Comparison of ENCODE assay signal across 12 cellular contexts in genomic region chr3:78978037-78978436, GRCh38.
DNase-seq lines count a peak whose midpoint lies in the region; ATAC-seq and TF ChIP-seq lines count a peak whose summit lies in the region.
"Had no signal": no experiment of that assay in that cellular context is flagged by ENCODE, and none has a peak within 500 bp of the region (broad histone marks: within the 10 kb centered on the region; RNA-seq: fewer than 3 reads in every experiment).

No MANE protein-coding gene starts in this region.

- H3K27me3 ChIP-seq in PC-9 (ENCODE audit: insufficient read depth, low read depth) (no peaks in the 10 kb centered on the region), fibroblast of lung (ENCODE audit: control insufficient read depth, insufficient read depth, low read length) (no peaks in the 10 kb centered on the region)

- H3K4me1 Mint-ChIP-seq in natural killer cell = no peaks in the 10 kb centered on the region
- H3K4me1 Mint-ChIP-seq: activated CD4-positive, alpha-beta T cell treated with anti-CD3 and anti-CD28 coated beads for 36 hours had no signal

- POLR2A ChIA-PET in PC-9 (lab: Charles Lee; ENCODE audit: unreplicated experiment) = no interaction called here

- BruUV-seq in PC-9 (replicated peaks; lab: Mats Ljungman, UMichigan) = no TSS peak

- no peaks in the 10 kb centered on the region for H3K9me2 ChIP-seq in PC-9 (ENCODE audit: insufficient read depth)

- no peaks in the 10 kb centered on the region for H3K36me3 Mint-ChIP-seq in natural killer cell

- H3K79me2 ChIP-seq in PC-9 (ENCODE audit: low read depth) (no peaks in the 10 kb centered on the region), fibroblast of lung (ENCODE audit: control insufficient read depth, insufficient read depth, low read length) (no peaks in the 10 kb centered on the region)

- no peak overlapping the region for H2AFZ ChIP-seq in PC-9
- no peak overlapping the region for H2AFZ ChIP-seq in fibroblast of lung (ENCODE audit: low read length)

- H3K36me3 ChIP-seq in PC-9 (ENCODE audit: low read depth) = no peaks in the 10 kb centered on the region
- no peaks in the 10 kb centered on the region for H3K36me3 ChIP-seq in fibroblast of lung (ENCODE audit: control insufficient read depth, insufficient read depth, low read length)

- peak; percentile 69 for TF ChIP-seq CTCF in 22Rv1 (IDR thresholded peaks at IDR 0.05)
- peak; percentile 24 for TF ChIP-seq CTCF in GM10266 (IDR thresholded peaks at IDR 0.05; ENCODE audit: control insufficient read depth, insufficient read depth, low read depth, missing control alignments)
- peak; percentile 55 for TF ChIP-seq CTCF in PC-9 (conservative IDR thresholded peaks at IDR 0.05)
- peak; percentile 41 to 61 for TF ChIP-seq CTCF in fibroblast of lung (conservative IDR thresholded peaks at IDR 0.05 in 1 of 2, IDR thresholded peaks at IDR 0.05 in 1 of 2; ENCODE audit: low read depth in 1 of 2, low read length in 2 of 2)
- no peak for TF ChIP-seq CTCF in natural killer cell (IDR thresholded peaks at IDR 0.05)

- H3K9ac ChIP-seq in fibroblast of lung (ENCODE audit: insufficient read depth, low read length) = no peak overlapping the region

- H3K27ac ChIP-seq in 22Rv1 (no peak overlapping the region), PC-9 (no peak overlapping the region), fibroblast of lung (ENCODE audit: insufficient read depth, low read length) (no peak overlapping the region)

- no peaks in the 10 kb centered on the region for H3K27me3 Mint-ChIP-seq in natural killer cell (ENCODE audit: low read depth in 2 of 2)
- H3K27me3 Mint-ChIP-seq: activated CD4-positive, alpha-beta T cell treated with anti-CD3 and anti-CD28 coated beads for 36 hours had no signal

- H3K4me3 Mint-ChIP-seq in natural killer cell = no peak overlapping the region
- H3K4me3 Mint-ChIP-seq: activated CD4-positive, alpha-beta T cell treated with anti-CD3 and anti-CD28 coated beads for 36 hours had no signal

- CTCF ChIA-PET in PC-9 (lab: Charles Lee) = no interaction called here

- H3K9me3 Mint-ChIP-seq in natural killer cell = peaks cover 4 to 12% of the 10 kb centered on the region in 2 donors

- H4K20me1 ChIP-seq in PC-9 (ENCODE audit: insufficient read depth) (no peaks in the 10 kb centered on the region), fibroblast of lung (ENCODE audit: control insufficient read depth, extremely low read depth, insufficient read depth, low read length) (no peaks in the 10 kb centered on the region)

- H3K9me3 ChIP-seq in PC-9 (ENCODE audit: insufficient read depth, low read depth) (no peaks in the 10 kb centered on the region), fibroblast of lung (ENCODE audit: control insufficient read depth, insufficient read depth, low read depth, low read length) (no peaks in the 10 kb centered on the region)

- DNase-seq in GM10266 (ENCODE audit: extremely low spot score) = no peak
- DNase-seq in PC-9 = no peak
- DNase-seq in fibroblast of lung (ENCODE audit: low read depth in 2 of 2) = peak in 1 of 2 donors; percentile 57
- DNase-seq in T-helper 9 cell = no peak
- DNase-seq in NCI-H1436 (lab: John Stamatoyannopoulos, UW) = no peak
- no peak for DNase-seq in natural killer cell
- DNase-seq: activated CD4-positive, alpha-beta T cell treated with anti-CD3 and anti-CD28 coated beads for 36 hours; amygdala; COR-L47; NCI-H2081 treated with DMSO at 0.1 percent for 48 hours had no signal

- H3K4me3 ChIP-seq in PC-9 = no peak overlapping the region
- no peak overlapping the region for H3K4me3 ChIP-seq in fibroblast of lung (replicated peaks in 1 of 4; ENCODE audit: control extremely low read depth in 1 of 4, insufficient read depth in 1 of 4, low read depth in 3 of 4, low read length in 4 of 4)

- H3K27ac Mint-ChIP-seq in natural killer cell = no peak overlapping the region
- H3K27ac Mint-ChIP-seq: activated CD4-positive, alpha-beta T cell treated with anti-CD3 and anti-CD28 coated beads for 36 hours had no signal

- ATAC-seq in GM18498 (IDR thresholded peaks at IDR 0.05; ENCODE audit: unreplicated experiment) (no peak), natural killer cell (no peak)
- ATAC-seq: activated CD4-positive, alpha-beta T cell treated with anti-CD3 and anti-CD28 coated beads for 36 hours had no signal

- H3K4me2 ChIP-seq in PC-9 (no peak overlapping the region), fibroblast of lung (ENCODE audit: extremely low read depth, insufficient read depth, low read length) (no peak overlapping the region)

- no peaks in the 10 kb centered on the region for H3F3A ChIP-seq in PC-9 (ENCODE audit: insufficient read depth, low read depth)

- intact Hi-C loops in PC-9 (cut with micrococcal nuclease; ENCODE audit: unreplicated experiment) = loop anchor here (5.0 kb wide), 1 partner anchor 316 kb away; no protein-coding TSS in a partner anchor
- intact Hi-C loops in natural killer cell (cut with micrococcal nuclease) = no loop called here

- H3K4me1 ChIP-seq in PC-9 (replicated peaks; ENCODE audit: insufficient read depth) (no peaks in the 10 kb centered on the region), fibroblast of lung (ENCODE audit: control insufficient read depth, extremely low read depth, insufficient read depth, low read length) (no peaks in the 10 kb centered on the region)
